10 cellular contexts compared by ENCODE assay signal in genomic region chr13:39035204-39035603, GRCh38. TPM values are rescaled to one million over a fixed set of nuclear protein-coding genes. Genes with fewer than 3 reads are reported as not detected.
DNase-seq lines count a peak whose midpoint lies in the region; TF ChIP-seq lines count a peak whose summit lies in the region.
"Had no signal": no experiment of that assay in that cellular context is flagged by ENCODE, and none has a peak within 500 bp of the region (broad histone marks: within the 10 kb centered on the region; RNA-seq: fewer than 3 reads in every experiment).

No MANE protein-coding gene starts in this region.

- H3K27ac ChIP-seq in dorsolateral prefrontal cortex (peak overlapping the region in 1 of 59 donors; percentile 31), osteoblast (ENCODE audit: low read depth, low read length) (no peak overlapping the region)

- TF ChIP-seq CTCF in GM12875 (IDR thresholded peaks at IDR 0.05; ENCODE audit: borderline replicate concordance, insufficient read depth, low read depth, low read length) (no peak), dorsolateral prefrontal cortex (IDR thresholded peaks at IDR 0.05 in 54 of 56, conservative IDR thresholded peaks at IDR 0.05 in 2 of 56; ENCODE audit: low read depth in 1 of 56, partially characterized antibody in 56 of 56) (no peak), osteoblast (IDR thresholded peaks at IDR 0.05; ENCODE audit: extremely low read depth, low read depth, low read length) (no peak)

- peak overlapping the region; percentile 97 for H3K4me2 ChIP-seq in osteoblast (ENCODE audit: insufficient read depth, low read length)

- H3K9me3 ChIP-seq in osteoblast (ENCODE audit: low read depth, low read length): no peaks in the 10 kb centered on the region

- no peaks in the 10 kb centered on the region for H3K36me3 ChIP-seq in osteoblast (ENCODE audit: insufficient read depth, low read length)

- H3K27me3 ChIP-seq in dorsolateral prefrontal cortex: no peaks in the 10 kb centered on the region
- H3K27me3 ChIP-seq in osteoblast (ENCODE audit: insufficient read depth, low read length): no peaks in the 10 kb centered on the region

- intact Hi-C loops in dorsolateral prefrontal cortex (cut with DNase I): loop anchor here (5.0 to 10.0 kb wide), 3 partner anchors 380 to 582 kb away; partner anchors contain the start of gene LHFPL6 (in 1 of the 2)

- H3K4me3 ChIP-seq in GM12875 (ENCODE audit: low read depth, low read length) (peak overlapping the region; percentile 81), dorsolateral prefrontal cortex (peak overlapping the region in 47 of 59 donors; percentile 0 to 100 (median 94)), osteoblast (ENCODE audit: insufficient read depth, low read length) (peak overlapping the region; percentile 90)

- H3K79me2 ChIP-seq in osteoblast (ENCODE audit: insufficient read depth, low read length): peaks cover 74% of the 10 kb centered on the region

- DNase-seq in NCI-H82 (lab: John Stamatoyannopoulos, UW): peak; percentile 65
- no peak for DNase-seq in dorsolateral prefrontal cortex
- DNase-seq in osteoblast (ENCODE audit: insufficient read length, low spot score, missing footprints): no peak
- no peak for DNase-seq in NCI-H524 treated with DMSO at 0.1 percent for 48 hours (lab: John Stamatoyannopoulos, UW)
- DNase-seq in retina: no peak
- DNase-seq in islet precursor cell: no peak
- no peak for DNase-seq in cerebellar nuclear complex (lab: John Stamatoyannopoulos, UW)
- DNase-seq: midbrain, NCI-H1930 had no signal

- no peak overlapping the region for H2AFZ ChIP-seq in osteoblast (ENCODE audit: low read length)

- peaks cover 16% of the 10 kb centered on the region for H4K20me1 ChIP-seq in osteoblast (ENCODE audit: insufficient read depth, low read length)

- H3K4me1 ChIP-seq in osteoblast (ENCODE audit: insufficient read depth, low read length): peaks cover 17% of the 10 kb centered on the region

RNA-seq across cellular contexts. Expression of gene PROSER1, which starts 2.7 kb away (rescaled TPM):
- total RNA-seq in dorsolateral prefrontal cortex (10 to 100 TPM; 17.7 to 56.8 (median 32.6) TPM), osteoblast (13.4 and 18.3 TPM in 2 replicates)

RNA-seq across cellular contexts. Expression of gene NHLRC3, which starts 3.1 kb away (rescaled TPM):
- 10 to 100 TPM; 18.1 to 43.9 (median 30.2) TPM for total RNA-seq in dorsolateral prefrontal cortex
- 26.4 and 32.7 TPM in 2 replicates for total RNA-seq in osteoblast

RNA-seq across cellular contexts. Expression of gene STOML3, which starts 44.6 kb away (rescaled TPM):
- not detected for total RNA-seq in dorsolateral prefrontal cortex
- not detected in 2 replicates for total RNA-seq in osteoblast
